ENCODE assay signal across 12 cellular contexts in genomic region chr11:27470166-27470565, GRCh38. TPM values are rescaled to one million over a fixed set of nuclear protein-coding genes. Genes with fewer than 3 reads are reported as not detected.
A peak's percentile ranks its signal among the peaks of the same experiment; 100 is the strongest.
DNase-seq lines count a peak whose midpoint lies in the region; ATAC-seq and TF ChIP-seq lines count a peak whose summit lies in the region.
"Had no signal": no experiment of that assay in that cellular context is flagged by ENCODE, and none has a peak within 500 bp of the region (broad histone marks: within the 10 kb centered on the region; RNA-seq: fewer than 3 reads in every experiment).

No MANE protein-coding gene starts in this region.

- H3K36me3 Mint-ChIP-seq in CD4-positive, CD25-positive, alpha-beta regulatory T cell: no peaks in the 10 kb centered on the region
- H3K36me3 Mint-ChIP-seq in neural crest cell (ENCODE audit: low read depth): peaks cover 3% of the 10 kb centered on the region
- H3K36me3 Mint-ChIP-seq in activated T-helper 17 cell treated with anti-CD3 and anti-CD28 coated beads, Interleukin-2, amount 50 U/mL, for 72 hours (ENCODE audit: low read depth): no peaks in the 10 kb centered on the region
- peaks cover 3% of the 10 kb centered on the region for H3K36me3 Mint-ChIP-seq in activated CD4-positive, alpha-beta T cell treated with anti-CD3 and anti-CD28 coated beads, Interleukin-2, amount 10 ng/mL, durations not matched to agents 7 days and 5 days (ENCODE audit: low read depth)

- H3K4me3 Mint-ChIP-seq in CD4-positive, CD25-positive, alpha-beta regulatory T cell: peak overlapping the region; percentile 19 to 93 (median 68)
- peak overlapping the region; percentile 89 for H3K4me3 Mint-ChIP-seq in neural crest cell
- no peak overlapping the region for H3K4me3 Mint-ChIP-seq in activated T-helper 17 cell treated with anti-CD3 and anti-CD28 coated beads, Interleukin-2, amount 50 U/mL, for 72 hours
- H3K4me3 Mint-ChIP-seq in activated CD4-positive, alpha-beta T cell treated with anti-CD3 and anti-CD28 coated beads, Interleukin-2, amount 10 ng/mL, durations not matched to agents 7 days and 5 days: no peak overlapping the region

- H4K20me1 ChIP-seq in OCI-LY3 (ENCODE audit: insufficient read depth, low read length): peaks cover 16% of the 10 kb centered on the region; the same call in 1 of the 2 replicates

- peaks cover 23% of the 10 kb centered on the region for H3K27me3 ChIP-seq in CD4-positive, CD25-positive, alpha-beta regulatory T cell (ENCODE audit: control insufficient read depth, insufficient read depth, low read length)
- peaks cover 47% of the 10 kb centered on the region for H3K27me3 ChIP-seq in OCI-LY3 (ENCODE audit: low read depth, low read length)
- H3K27me3 ChIP-seq: SJSA1 had no signal

- CTCF ChIA-PET in activated CD4-positive, alpha-beta T cell treated with anti-CD3 and anti-CD28 coated beads, Interleukin-2, amount 10 ng/mL, durations not matched to agents 7 days and 5 days (lab: Charles Lee): interaction anchor here (0.6 kb wide), 1 partner anchor 190 kb away, joined by 5 read pairs; no protein-coding TSS in a partner anchor

- ATAC-seq in CD4-positive, CD25-positive, alpha-beta regulatory T cell (ENCODE audit: low read depth in 2 of 2): no peak
- ATAC-seq in activated T-helper 17 cell treated with anti-CD3 and anti-CD28 coated beads, Interleukin-2, amount 50 U/mL, for 72 hours (replicated peaks): no peak
- ATAC-seq in GM21723 (IDR thresholded peaks at IDR 0.05; ENCODE audit: unreplicated experiment) (no peak), GM18498 (IDR thresholded peaks at IDR 0.05; ENCODE audit: unreplicated experiment) (no peak)
- ATAC-seq: GM12878 had no signal

- TF ChIP-seq CTCF in OCI-LY3 (IDR thresholded peaks at IDR 0.05; ENCODE audit: low read depth, low read length) (no peak), epithelial cell of proximal tubule (conservative IDR thresholded peaks at IDR 0.05; ENCODE audit: low read depth, low read length) (no peak), neural crest cell (conservative IDR thresholded peaks at IDR 0.05) (no peak)

- H3K9ac ChIP-seq in OCI-LY3 (ENCODE audit: low read length): no peak overlapping the region

- H3K9me3 ChIP-seq in CD4-positive, CD25-positive, alpha-beta regulatory T cell (ENCODE audit: control insufficient read depth in 2 of 2, low read length in 2 of 2): no peaks in the 10 kb centered on the region
- no peaks in the 10 kb centered on the region for H3K9me3 ChIP-seq in OCI-LY3 (ENCODE audit: insufficient read depth, low read length)

- H3K4me1 ChIP-seq in CD4-positive, CD25-positive, alpha-beta regulatory T cell (ENCODE audit: control insufficient read depth, insufficient read depth, low read length, poor library complexity, severe bottlenecking): peaks cover 11% of the 10 kb centered on the region
- peaks cover 38% of the 10 kb centered on the region for H3K4me1 ChIP-seq in OCI-LY3 (ENCODE audit: low read length)

- H3K79me2 ChIP-seq in OCI-LY3 (ENCODE audit: low read length): no peaks in the 10 kb centered on the region

- no peak overlapping the region for H3K27ac ChIP-seq in CD4-positive, CD25-positive, alpha-beta regulatory T cell (ENCODE audit: insufficient read depth, low read length, poor library complexity, severe bottlenecking)
- peak overlapping the region; percentile 42; the same call in 1 of the 2 replicates for H3K27ac ChIP-seq in OCI-LY3 (ENCODE audit: low read length)
- H3K27ac ChIP-seq: SJSA1 had no signal

- no peaks in the 10 kb centered on the region for H3K36me3 ChIP-seq in CD4-positive, CD25-positive, alpha-beta regulatory T cell (ENCODE audit: control insufficient read depth, insufficient read depth, low read length)
- H3K36me3 ChIP-seq in OCI-LY3 (replicated peaks; ENCODE audit: low read depth, low read length): no peaks in the 10 kb centered on the region

- H3K4me2 ChIP-seq in OCI-LY3 (ENCODE audit: low read length): peak overlapping the region; percentile 94

- H3K27ac Mint-ChIP-seq in CD4-positive, CD25-positive, alpha-beta regulatory T cell: peak overlapping the region in 1 of 3 donors; percentile 0
- H3K27ac Mint-ChIP-seq in neural crest cell (ENCODE audit: unreplicated experiment): no peak overlapping the region
- H3K27ac Mint-ChIP-seq in activated T-helper 17 cell treated with anti-CD3 and anti-CD28 coated beads, Interleukin-2, amount 50 U/mL, for 72 hours: no peak overlapping the region
- H3K27ac Mint-ChIP-seq in activated CD4-positive, alpha-beta T cell treated with anti-CD3 and anti-CD28 coated beads, Interleukin-2, amount 10 ng/mL, durations not matched to agents 7 days and 5 days: no peak overlapping the region

- no peak overlapping the region for H3K4me3 ChIP-seq in CD4-positive, CD25-positive, alpha-beta regulatory T cell (ENCODE audit: low read depth, low read length)
- H3K4me3 ChIP-seq in OCI-LY3 (ENCODE audit: low read length): peak overlapping the region; percentile 93
- peak overlapping the region; percentile 79 for H3K4me3 ChIP-seq in epithelial cell of proximal tubule (ENCODE audit: low read depth, low read length)
- H3K4me3 ChIP-seq: GM12878, SJSA1 had no signal

- POLR2A ChIA-PET in activated CD4-positive, alpha-beta T cell treated with anti-CD3 and anti-CD28 coated beads, Interleukin-2, amount 10 ng/mL, durations not matched to agents 7 days and 5 days (lab: Charles Lee): no interaction called here

- H2AFZ ChIP-seq in OCI-LY3 (ENCODE audit: low read depth, low read length): no peak overlapping the region

- H3K4me1 Mint-ChIP-seq in CD4-positive, CD25-positive, alpha-beta regulatory T cell: peaks cover 4 to 23% (median 11%) of the 10 kb centered on the region in 4 donors
- peaks cover 58% of the 10 kb centered on the region for H3K4me1 Mint-ChIP-seq in neural crest cell
- peaks cover 5% of the 10 kb centered on the region for H3K4me1 Mint-ChIP-seq in activated T-helper 17 cell treated with anti-CD3 and anti-CD28 coated beads, Interleukin-2, amount 50 U/mL, for 72 hours
- H3K4me1 Mint-ChIP-seq in activated CD4-positive, alpha-beta T cell treated with anti-CD3 and anti-CD28 coated beads, Interleukin-2, amount 10 ng/mL, durations not matched to agents 7 days and 5 days: peaks cover 17% of the 10 kb centered on the region

- DNase-seq in CD4-positive, CD25-positive, alpha-beta regulatory T cell: no peak
- DNase-seq in epithelial cell of proximal tubule (ENCODE audit: low read depth): no peak
- DNase-seq in neural crest cell (ENCODE audit: low read depth, low spot score): no peak
- DNase-seq in activated CD4-positive, alpha-beta T cell treated with anti-CD3 and anti-CD28 coated beads, Interleukin-2, amount 10 ng/mL, durations not matched to agents 7 days and 5 days: no peak
- DNase-seq: activated CD4-positive, alpha-beta T cell treated with anti-CD3 and anti-CD28 coated beads for 48 hours; KG1 had no signal

- peaks cover 67% of the 10 kb centered on the region for H3K27me3 Mint-ChIP-seq in CD4-positive, CD25-positive, alpha-beta regulatory T cell
- peaks cover 6% of the 10 kb centered on the region for H3K27me3 Mint-ChIP-seq in neural crest cell (ENCODE audit: low read depth)
- H3K27me3 Mint-ChIP-seq in activated T-helper 17 cell treated with anti-CD3 and anti-CD28 coated beads, Interleukin-2, amount 50 U/mL, for 72 hours: peaks cover 15% of the 10 kb centered on the region
- H3K27me3 Mint-ChIP-seq in activated CD4-positive, alpha-beta T cell treated with anti-CD3 and anti-CD28 coated beads, Interleukin-2, amount 10 ng/mL, durations not matched to agents 7 days and 5 days: peaks cover 48% of the 10 kb centered on the region

- peaks cover 0 to 2% (median 0%) of the 10 kb centered on the region in 7 donors for H3K9me3 Mint-ChIP-seq in CD4-positive, CD25-positive, alpha-beta regulatory T cell
- no peaks in the 10 kb centered on the region for H3K9me3 Mint-ChIP-seq in neural crest cell
- H3K9me3 Mint-ChIP-seq in activated T-helper 17 cell treated with anti-CD3 and anti-CD28 coated beads, Interleukin-2, amount 50 U/mL, for 72 hours: no peaks in the 10 kb centered on the region
- H3K9me3 Mint-ChIP-seq in activated CD4-positive, alpha-beta T cell treated with anti-CD3 and anti-CD28 coated beads, Interleukin-2, amount 10 ng/mL, durations not matched to agents 7 days and 5 days: no peaks in the 10 kb centered on the region

RNA-seq across cellular contexts. Expression of gene LGR4, which starts 2.4 kb away (rescaled TPM):
- total RNA-seq in CD4-positive, CD25-positive, alpha-beta regulatory T cell: 2.7 TPM
- under 1 TPM in 3 of 4 donors, not detected in 1; 0.27 to 0.60 (median 0.30) TPM for polyA plus RNA-seq in CD4-positive, CD25-positive, alpha-beta regulatory T cell
- total RNA-seq in epithelial cell of proximal tubule (62.7 and 64.2 TPM in 2 replicates), neural crest cell (45.3 and 51.5 TPM in 2 replicates)
- total RNA-seq in activated T-helper 17 cell treated with anti-CD3 and anti-CD28 coated beads, Interleukin-2, amount 50 U/mL, for 72 hours: 1 to 10 TPM in 1 of 2 donors, under 1 TPM in 1; 0.24 to 1.4 TPM
- total RNA-seq in activated CD4-positive, alpha-beta T cell treated with anti-CD3 and anti-CD28 coated beads, Interleukin-2, amount 10 ng/mL, durations not matched to agents 7 days and 5 days: under 1 TPM; 0.12 to 0.29 TPM

RNA-seq across cellular contexts. Expression of gene LIN7C, which starts 36.4 kb away (rescaled TPM):
- 20.3 TPM for total RNA-seq in CD4-positive, CD25-positive, alpha-beta regulatory T cell
- 10 to 100 TPM; 10.3 to 15.6 (median 12.1) TPM for polyA plus RNA-seq in CD4-positive, CD25-positive, alpha-beta regulatory T cell
- total RNA-seq in epithelial cell of proximal tubule (23.5 and 35.0 TPM in 2 replicates), neural crest cell (33.2 and 34.0 TPM in 2 replicates)
- 10 to 100 TPM; 19.8 to 24.7 TPM for total RNA-seq in activated T-helper 17 cell treated with anti-CD3 and anti-CD28 coated beads, Interleukin-2, amount 50 U/mL, for 72 hours
- 10 to 100 TPM; 22.3 to 24.5 TPM for total RNA-seq in activated CD4-positive, alpha-beta T cell treated with anti-CD3 and anti-CD28 coated beads, Interleukin-2, amount 10 ng/mL, durations not matched to agents 7 days and 5 days

Comparison
In these comparisons a context has a peak if more than half of its experiments do, and no peak if none do; other contexts are left out.
1. H3K4me3 Mint-ChIP-seq: peak in CD4-positive, CD25-positive, alpha-beta regulatory T cell (4 of 4) and neural crest cell (single experiment); none in activated T-helper 17 cell treated with anti-CD3 and anti-CD28 coated beads, Interleukin-2, amount 50 U/mL, for 72 hours (single experiment) and activated CD4-positive, alpha-beta T cell treated with anti-CD3 and anti-CD28 coated beads, Interleukin-2, amount 10 ng/mL, durations not matched to agents 7 days and 5 days (single experiment).
2. RNA of gene LGR4, which starts 2.4 kb away (total RNA-seq): 62.7 to 64.2 TPM in epithelial cell of proximal tubule and 45.3 to 51.5 TPM in neural crest cell; 2.7 TPM in CD4-positive, CD25-positive, alpha-beta regulatory T cell (single experiment), 0.24 to 1.4 TPM in activated T-helper 17 cell treated with anti-CD3 and anti-CD28 coated beads, Interleukin-2, amount 50 U/mL, for 72 hours and 0.12 to 0.29 TPM in activated CD4-positive, alpha-beta T cell treated with anti-CD3 and anti-CD28 coated beads, Interleukin-2, amount 10 ng/mL, durations not matched to agents 7 days and 5 days; every median in the first group is over 10 times any median in the second.